In the genomic region with DNA sequence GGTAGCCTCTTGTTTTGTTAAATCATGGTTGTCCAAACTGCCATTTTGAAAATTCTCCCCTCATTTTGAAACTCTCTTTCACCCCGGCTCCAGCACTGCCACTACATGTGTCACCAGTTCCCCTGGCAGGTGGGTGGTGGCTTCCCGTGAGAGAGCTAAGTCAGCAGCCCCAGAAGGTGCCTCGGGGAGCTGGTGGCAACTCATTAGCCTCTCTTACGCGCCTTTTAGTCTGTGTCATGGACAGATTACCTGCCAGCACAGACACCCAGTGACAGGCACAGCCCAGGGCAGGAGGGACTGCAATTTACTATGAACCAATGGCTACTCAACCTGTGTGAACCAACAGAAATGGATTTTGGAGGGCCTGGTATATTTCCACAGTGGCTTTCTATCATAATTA, we compare ENCODE assay signal across 20 cellular contexts.
DNase-seq lines count a peak whose midpoint lies in the region; ATAC-seq and TF ChIP-seq lines count a peak whose summit lies in the region.
"Had no signal": no experiment of that assay in that cellular context is flagged by ENCODE, and none has a peak within 500 bp of the region (broad histone marks: within the 10 kb centered on the region; RNA-seq: fewer than 3 reads in every experiment).

No MANE protein-coding gene starts in this region.

- no peaks in the 10 kb centered on the region for H3K4me1 ChIP-seq in CD8-positive, alpha-beta T cell (ENCODE audit: insufficient read depth, low read length)
- H3K4me1 ChIP-seq: BE2C had no signal

- H3K27ac Mint-ChIP-seq in activated CD4-positive, alpha-beta memory T cell treated with anti-CD3 and anti-CD28 coated beads for 36 hours: no peak overlapping the region
- no peak overlapping the region for H3K27ac Mint-ChIP-seq in activated CD4-positive, alpha-beta memory T cell treated with anti-CD3 and anti-CD28 coated beads, Interleukin-2, amount 10 ng/mL, durations not matched to agents 7 days and 5 days
- H3K27ac Mint-ChIP-seq in activated naive CD4-positive, alpha-beta T cell treated with anti-CD3 and anti-CD28 coated beads for 36 hours: no peak overlapping the region
- H3K27ac Mint-ChIP-seq in CD8-positive, alpha-beta T cell: no peak overlapping the region
- H3K27ac Mint-ChIP-seq: CD4-positive, alpha-beta memory T cell; HFFc6 had no signal

- TF ChIP-seq CTCF in CD8-positive, alpha-beta T cell (IDR thresholded peaks at IDR 0.05): no peak

- DNase-seq in activated CD4-positive, alpha-beta memory T cell treated with anti-CD3 and anti-CD28 coated beads for 36 hours: peak; percentile 15
- DNase-seq in activated CD4-positive, alpha-beta memory T cell treated with anti-CD3 and anti-CD28 coated beads, Interleukin-2, amount 10 ng/mL, durations not matched to agents 7 days and 5 days: no peak
- DNase-seq in RPMI8226 (peak; percentile 5), renal cortical epithelial cell (ENCODE audit: low read depth) (peak; percentile 39), NCI-H2171 (lab: John Stamatoyannopoulos, UW) (no peak)
- DNase-seq in activated naive CD4-positive, alpha-beta T cell treated with anti-CD3 and anti-CD28 coated beads for 36 hours: no peak
- no peak for DNase-seq in CD8-positive, alpha-beta T cell
- DNase-seq: BE2C; CD4-positive, alpha-beta memory T cell; COR-L47; DMS153; DMS79 treated with DMSO at 0.1 percent for 48 hours; EL; GDM1; GOT3; HCEC 1CT; HFFc6 had no signal

- peak; percentile 77 for ATAC-seq in esophagus mucosa
- ATAC-seq in CD8-positive, alpha-beta T cell: no peak
- ATAC-seq: HepG2 had no signal

- no peak overlapping the region for H3K4me3 Mint-ChIP-seq in activated CD4-positive, alpha-beta memory T cell treated with anti-CD3 and anti-CD28 coated beads for 36 hours
- no peak overlapping the region for H3K4me3 Mint-ChIP-seq in activated CD4-positive, alpha-beta memory T cell treated with anti-CD3 and anti-CD28 coated beads, Interleukin-2, amount 10 ng/mL, durations not matched to agents 7 days and 5 days
- no peak overlapping the region for H3K4me3 Mint-ChIP-seq in activated naive CD4-positive, alpha-beta T cell treated with anti-CD3 and anti-CD28 coated beads for 36 hours
- no peak overlapping the region for H3K4me3 Mint-ChIP-seq in CD8-positive, alpha-beta T cell
- H3K4me3 Mint-ChIP-seq: CD4-positive, alpha-beta memory T cell; HFFc6 had no signal

- peaks cover 4% of the 10 kb centered on the region for H3K4me1 Mint-ChIP-seq in activated CD4-positive, alpha-beta memory T cell treated with anti-CD3 and anti-CD28 coated beads for 36 hours (ENCODE audit: low read depth)
- H3K4me1 Mint-ChIP-seq in activated CD4-positive, alpha-beta memory T cell treated with anti-CD3 and anti-CD28 coated beads, Interleukin-2, amount 10 ng/mL, durations not matched to agents 7 days and 5 days: no peaks in the 10 kb centered on the region
- H3K4me1 Mint-ChIP-seq in activated naive CD4-positive, alpha-beta T cell treated with anti-CD3 and anti-CD28 coated beads for 36 hours (ENCODE audit: low read depth): peaks cover 10% of the 10 kb centered on the region
- peaks cover 4% of the 10 kb centered on the region for H3K4me1 Mint-ChIP-seq in CD8-positive, alpha-beta T cell (ENCODE audit: low read depth)

- intact Hi-C loops in activated CD4-positive, alpha-beta memory T cell treated with anti-CD3 and anti-CD28 coated beads for 36 hours (cut with micrococcal nuclease): no loop called here
- intact Hi-C loops in activated naive CD4-positive, alpha-beta T cell treated with anti-CD3 and anti-CD28 coated beads for 36 hours (cut with micrococcal nuclease): no loop called here
- intact Hi-C loops in CD8-positive, alpha-beta T cell (cut with DNase I, micrococcal nuclease): no loop called here

- POLR2A ChIA-PET in activated CD4-positive, alpha-beta memory T cell treated with anti-CD3 and anti-CD28 coated beads for 36 hours (lab: Charles Lee): no interaction called here
- POLR2A ChIA-PET in activated CD4-positive, alpha-beta memory T cell treated with anti-CD3 and anti-CD28 coated beads, Interleukin-2, amount 10 ng/mL, durations not matched to agents 7 days and 5 days (lab: Charles Lee): no interaction called here
- POLR2A ChIA-PET in CD8-positive, alpha-beta T cell (lab: Charles Lee): no interaction called here

- no peak overlapping the region for H3K4me3 ChIP-seq in CD8-positive, alpha-beta T cell (ENCODE audit: low read depth, low read length)

- peaks cover 8% of the 10 kb centered on the region for H3K27me3 ChIP-seq in CD8-positive, alpha-beta T cell (ENCODE audit: insufficient read depth, low read length)

- H3K36me3 ChIP-seq in CD8-positive, alpha-beta T cell (ENCODE audit: insufficient read depth, low read length): no peaks in the 10 kb centered on the region
- H3K36me3 ChIP-seq: BE2C had no signal

- H3K9me3 ChIP-seq in CD8-positive, alpha-beta T cell (ENCODE audit: low read length): no peaks in the 10 kb centered on the region
- H3K9me3 ChIP-seq: BE2C had no signal

- H3K27ac ChIP-seq in CD8-positive, alpha-beta T cell (ENCODE audit: low read depth, low read length): no peak overlapping the region
- H3K27ac ChIP-seq: C4-2B had no signal

- no peaks in the 10 kb centered on the region for H3K36me3 Mint-ChIP-seq in activated CD4-positive, alpha-beta memory T cell treated with anti-CD3 and anti-CD28 coated beads for 36 hours
- H3K36me3 Mint-ChIP-seq in activated CD4-positive, alpha-beta memory T cell treated with anti-CD3 and anti-CD28 coated beads, Interleukin-2, amount 10 ng/mL, durations not matched to agents 7 days and 5 days (ENCODE audit: low read depth): no peaks in the 10 kb centered on the region
- no peaks in the 10 kb centered on the region for H3K36me3 Mint-ChIP-seq in activated naive CD4-positive, alpha-beta T cell treated with anti-CD3 and anti-CD28 coated beads for 36 hours (ENCODE audit: low read depth)
- H3K36me3 Mint-ChIP-seq in CD8-positive, alpha-beta T cell: no peaks in the 10 kb centered on the region
- H3K36me3 Mint-ChIP-seq: CD4-positive, alpha-beta memory T cell had no signal

- no peaks in the 10 kb centered on the region for H3K9me3 Mint-ChIP-seq in activated CD4-positive, alpha-beta memory T cell treated with anti-CD3 and anti-CD28 coated beads for 36 hours
- no peaks in the 10 kb centered on the region for H3K9me3 Mint-ChIP-seq in activated CD4-positive, alpha-beta memory T cell treated with anti-CD3 and anti-CD28 coated beads, Interleukin-2, amount 10 ng/mL, durations not matched to agents 7 days and 5 days
- H3K9me3 Mint-ChIP-seq in activated naive CD4-positive, alpha-beta T cell treated with anti-CD3 and anti-CD28 coated beads for 36 hours: no peaks in the 10 kb centered on the region
- no peaks in the 10 kb centered on the region for H3K9me3 Mint-ChIP-seq in CD8-positive, alpha-beta T cell
- H3K9me3 Mint-ChIP-seq: HFFc6 had no signal

- CTCF ChIA-PET in activated CD4-positive, alpha-beta memory T cell treated with anti-CD3 and anti-CD28 coated beads for 36 hours (lab: Charles Lee): no interaction called here
- CTCF ChIA-PET in activated CD4-positive, alpha-beta memory T cell treated with anti-CD3 and anti-CD28 coated beads, Interleukin-2, amount 10 ng/mL, durations not matched to agents 7 days and 5 days (lab: Charles Lee): interaction anchor here (1.7 kb wide), 1 partner anchor 269 kb away, joined by 3 read pairs; no protein-coding TSS in a partner anchor
- CTCF ChIA-PET in activated naive CD4-positive, alpha-beta T cell treated with anti-CD3 and anti-CD28 coated beads for 36 hours (lab: Charles Lee): interaction anchor here (1.2 kb wide), 1 partner anchor 8 kb away, joined by 3 read pairs; no protein-coding TSS in a partner anchor
- CTCF ChIA-PET in CD8-positive, alpha-beta T cell (lab: Charles Lee): interaction anchor here (1.5 kb wide), 1 partner anchor 18 kb away, joined by 3 read pairs; no protein-coding TSS in a partner anchor

- peaks cover 53% of the 10 kb centered on the region for H3K27me3 Mint-ChIP-seq in activated CD4-positive, alpha-beta memory T cell treated with anti-CD3 and anti-CD28 coated beads for 36 hours
- H3K27me3 Mint-ChIP-seq in activated CD4-positive, alpha-beta memory T cell treated with anti-CD3 and anti-CD28 coated beads, Interleukin-2, amount 10 ng/mL, durations not matched to agents 7 days and 5 days: peaks cover 66% of the 10 kb centered on the region
- H3K27me3 Mint-ChIP-seq in activated naive CD4-positive, alpha-beta T cell treated with anti-CD3 and anti-CD28 coated beads for 36 hours (ENCODE audit: low read depth): peaks cover 57% of the 10 kb centered on the region
- H3K27me3 Mint-ChIP-seq in CD8-positive, alpha-beta T cell (ENCODE audit: low read depth): peaks cover 44% of the 10 kb centered on the region

Comparison
In these comparisons a context has a peak if more than half of its experiments do, and no peak if none do; other contexts are left out.
1. DNase-seq: peak in activated CD4-positive, alpha-beta memory T cell treated with anti-CD3 and anti-CD28 coated beads for 36 hours (single experiment), RPMI8226 (single experiment) and renal cortical epithelial cell (single experiment); none in activated CD4-positive, alpha-beta memory T cell treated with anti-CD3 and anti-CD28 coated beads, Interleukin-2, amount 10 ng/mL, durations not matched to agents 7 days and 5 days (single experiment), NCI-H2171 (single experiment), activated naive CD4-positive, alpha-beta T cell treated with anti-CD3 and anti-CD28 coated beads for 36 hours (single experiment) and CD8-positive, alpha-beta T cell (0 of 7).